In the genomic region with DNA sequence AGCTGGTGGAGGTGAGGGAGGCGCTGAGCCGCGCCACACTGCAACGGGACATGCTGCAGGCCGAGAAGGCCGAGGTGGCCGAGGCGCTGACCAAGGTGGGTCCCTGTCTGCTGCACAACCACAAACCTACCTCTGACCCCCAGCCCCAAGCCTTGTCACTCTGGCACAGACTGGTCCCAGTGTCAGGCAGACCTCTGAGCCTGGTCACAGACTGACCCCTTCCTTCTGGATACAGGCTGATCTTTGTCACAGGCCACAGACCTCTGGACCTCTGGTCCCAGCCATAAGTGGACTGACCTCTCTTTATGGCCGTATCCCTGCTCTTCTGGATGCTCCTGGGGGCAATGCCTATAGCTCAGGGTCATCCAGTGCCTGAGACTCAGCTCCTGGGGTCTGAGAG, we compare ENCODE assay signal across 6 cellular contexts. TPM values are rescaled to one million over a fixed set of nuclear protein-coding genes. Genes with fewer than 3 reads are reported as not detected.
"Had no signal": no experiment of that assay in that cellular context is flagged by ENCODE, and none has a peak within 500 bp of the region (broad histone marks: within the 10 kb centered on the region; RNA-seq: fewer than 3 reads in every experiment).

No MANE protein-coding gene starts in this region.

RNA-seq across cellular contexts. Expression of a gene that starts 34.9 kb away (rescaled TPM):
- total RNA-seq: activated B cell treated with CpG ODN at 0.5 μM for 24 hours; activated CD4-positive, alpha-beta memory T cell treated with anti-CD3 and anti-CD28 coated beads for 36 hours; activated CD8-positive, alpha-beta memory T cell treated with anti-CD3 and anti-CD28 coated beads, Interleukin-2, amount 10 ng/mL, durations not matched to agents 7 days and 5 days; activated naive CD8-positive, alpha-beta T cell treated with anti-CD3 and anti-CD28 coated beads for 36 hours had no signal

RNA-seq across cellular contexts. Expression of a gene that starts 49.7 kb away (rescaled TPM):
- total RNA-seq: M059J had no signal
- polyA plus RNA-seq: adipose tissue had no signal
